1 cellular context compared by ENCODE assay signal in the genomic region with DNA sequence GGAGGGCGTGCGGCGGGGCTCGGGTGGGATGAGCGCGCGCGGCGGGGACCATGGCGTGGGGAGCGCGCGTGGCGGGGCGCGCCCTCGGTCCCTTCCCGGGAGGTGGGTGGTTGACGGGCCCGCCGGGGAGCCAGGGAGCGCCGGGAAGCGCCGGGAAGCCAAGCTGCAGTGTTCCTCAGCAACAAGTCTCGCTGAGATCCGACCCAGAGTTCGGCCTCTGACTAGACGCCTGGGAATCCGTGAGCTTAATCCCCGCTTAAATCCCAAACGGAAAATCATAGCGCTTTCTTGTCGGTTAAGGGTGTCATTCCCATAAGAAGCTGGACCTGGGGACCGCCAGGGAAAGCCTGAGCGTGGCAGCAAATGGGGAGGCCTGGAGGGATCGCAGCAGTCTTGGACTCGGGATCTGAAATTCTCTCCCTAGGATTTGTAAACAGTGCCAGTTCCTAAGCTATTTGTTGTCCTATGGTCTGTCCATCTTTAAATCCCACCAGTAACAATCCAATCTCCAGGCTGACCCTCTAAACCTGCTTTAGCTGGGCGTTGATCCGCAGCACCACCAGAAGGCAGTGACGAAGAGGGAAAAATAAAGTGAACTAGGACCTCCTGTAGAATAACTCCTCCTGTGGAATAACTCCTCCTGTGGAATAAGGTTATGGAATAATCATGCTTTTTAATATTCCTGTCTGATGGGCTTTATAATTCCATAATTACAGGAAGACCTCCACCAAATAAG.
A peak's percentile ranks its signal among the peaks of the same experiment; 100 is the strongest.
TF ChIP-seq lines count a peak whose summit lies in the region.

No MANE protein-coding gene starts in this region.

TF ChIP-seq in IMR-90, 13 proteins besides CTCF, POLR2A, EP300 and RAD21:
- TF ChIP-seq RCOR1 (IDR thresholded peaks at IDR 0.05; ENCODE audit: insufficient replicate concordance, low read length) (no peak), MXI1 (IDR thresholded peaks at IDR 0.05; ENCODE audit: borderline replicate concordance, low read depth, low read length) (0 out of 2 replicates have a peak, but pooled peaks have one; percentile 3)
TF ChIP-seq in IMR-90: peak in this region for 1.
